15 cellular contexts compared by ENCODE assay signal in the genomic region with DNA sequence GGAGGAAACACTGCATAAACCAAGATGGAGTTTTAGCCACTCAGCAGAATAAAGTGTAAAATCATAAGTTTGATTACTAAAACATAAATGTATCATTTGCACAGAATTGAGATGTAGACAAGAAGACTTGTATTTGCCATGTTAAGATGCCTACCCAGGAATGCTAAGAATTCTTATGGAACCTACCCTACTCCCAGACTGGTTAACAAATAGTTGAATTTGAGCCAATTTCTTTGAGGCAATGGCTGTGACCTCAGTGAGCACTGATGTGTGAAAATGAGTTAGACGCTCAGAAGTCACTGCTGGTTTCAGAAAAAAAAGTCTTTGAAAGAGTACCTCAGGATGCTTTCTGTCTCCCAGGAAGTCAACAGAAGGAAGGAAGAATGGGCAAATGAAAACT.
DNase-seq lines count a peak whose midpoint lies in the region; ATAC-seq and TF ChIP-seq lines count a peak whose summit lies in the region.
"Had no signal": no experiment of that assay in that cellular context is flagged by ENCODE, and none has a peak within 500 bp of the region (broad histone marks: within the 10 kb centered on the region; RNA-seq: fewer than 3 reads in every experiment).

No MANE protein-coding gene starts in this region.

- ATAC-seq in HG02642 (IDR thresholded peaks at IDR 0.05; ENCODE audit: poor library complexity, unreplicated experiment) (no peak), omental fat pad (ENCODE audit: low FRiP score) (no peak)
- ATAC-seq: activated naive CD4-positive, alpha-beta T cell treated with anti-CD3 and anti-CD28 coated beads, Interleukin-2, amount 50 U/mL, for 72 hours; HepG2 had no signal

- H3K27me3 Mint-ChIP-seq in activated naive CD8-positive, alpha-beta T cell treated with anti-CD3 and anti-CD28 coated beads for 36 hours: peaks cover 61% of the 10 kb centered on the region

- no peaks in the 10 kb centered on the region for H3K9me3 Mint-ChIP-seq in activated naive CD8-positive, alpha-beta T cell treated with anti-CD3 and anti-CD28 coated beads for 36 hours
- H3K9me3 Mint-ChIP-seq: activated naive CD4-positive, alpha-beta T cell treated with anti-CD3 and anti-CD28 coated beads, Interleukin-2, amount 50 U/mL, for 72 hours had no signal

- DNase-seq in EH (ENCODE audit: low read depth): peak; percentile 91
- DNase-seq in NCI-H2171 treated with DMSO at 0.1 percent for 48 hours (lab: John Stamatoyannopoulos, UW): peak; percentile 72
- peak; percentile 82 for DNase-seq in dedifferentiated amniotic fluid mesenchymal stem cell (ENCODE audit: extremely low spot score)
- DNase-seq in myocyte (ENCODE audit: low read depth): peak; percentile 86
- no peak for DNase-seq in activated naive CD8-positive, alpha-beta T cell treated with anti-CD3 and anti-CD28 coated beads for 36 hours
- no peak for DNase-seq in omental fat pad (ENCODE audit: low spot score)
- no peak for DNase-seq in activated naive CD4-positive, alpha-beta T cell (lab: John Stamatoyannopoulos, UW)
- DNase-seq: activated CD4-positive, alpha-beta T cell treated with anti-CD3 and anti-CD28 coated beads for 4 hours; islet precursor cell; NCI-H2029; Right ventricle myocardium superior had no signal

- H3K27ac Mint-ChIP-seq in activated naive CD8-positive, alpha-beta T cell treated with anti-CD3 and anti-CD28 coated beads for 36 hours: no peak overlapping the region
- H3K27ac Mint-ChIP-seq: activated naive CD4-positive, alpha-beta T cell treated with anti-CD3 and anti-CD28 coated beads, Interleukin-2, amount 50 U/mL, for 72 hours; progenitor cell of endocrine pancreas had no signal

- no peak for TF ChIP-seq CTCF in omental fat pad (IDR thresholded peaks at IDR 0.05)

- no peaks in the 10 kb centered on the region for H3K4me1 Mint-ChIP-seq in activated naive CD8-positive, alpha-beta T cell treated with anti-CD3 and anti-CD28 coated beads for 36 hours

- no peak overlapping the region for H3K4me3 Mint-ChIP-seq in activated naive CD8-positive, alpha-beta T cell treated with anti-CD3 and anti-CD28 coated beads for 36 hours

- no peaks in the 10 kb centered on the region for H3K36me3 Mint-ChIP-seq in activated naive CD8-positive, alpha-beta T cell treated with anti-CD3 and anti-CD28 coated beads for 36 hours

Comparison
In these comparisons a context has a peak if more than half of its experiments do, and no peak if none do; other contexts are left out.
1. DNase-seq: peak in EH (single experiment), NCI-H2171 treated with DMSO at 0.1 percent for 48 hours (single experiment), dedifferentiated amniotic fluid mesenchymal stem cell (single experiment) and myocyte (single experiment); none in activated naive CD8-positive, alpha-beta T cell treated with anti-CD3 and anti-CD28 coated beads for 36 hours (single experiment), omental fat pad (single experiment) and activated naive CD4-positive, alpha-beta T cell (0 of 4).